In genomic region chr4:150402968-150403367, GRCh38 we compare ENCODE assay signal across 8 cellular contexts.
A peak's percentile ranks its signal among the peaks of the same experiment; 100 is the strongest.
DNase-seq lines count a peak whose midpoint lies in the region; ATAC-seq and TF ChIP-seq lines count a peak whose summit lies in the region.
"Had no signal": no experiment of that assay in that cellular context is flagged by ENCODE, and none has a peak within 500 bp of the region (broad histone marks: within the 10 kb centered on the region; RNA-seq: fewer than 3 reads in every experiment).

No MANE protein-coding gene starts in this region.

- no peaks in the 10 kb centered on the region for H3K27me3 ChIP-seq in spleen (replicated peaks in 1 of 7)
- no peaks in the 10 kb centered on the region for H3K27me3 ChIP-seq in CD4-positive, alpha-beta memory T cell (ENCODE audit: insufficient read depth, low read length)

- no peak for TF ChIP-seq CTCF in spleen (IDR thresholded peaks at IDR 0.05 in 8 of 11, conservative IDR thresholded peaks at IDR 0.05 in 3 of 11)

- no peak overlapping the region for H3K4me3 Mint-ChIP-seq in CD4-positive, alpha-beta memory T cell
- H3K4me3 Mint-ChIP-seq: activated naive CD8-positive, alpha-beta T cell treated with anti-CD3 and anti-CD28 coated beads, Interleukin-2, amount 10 ng/mL, durations not matched to agents 7 days and 5 days had no signal

- H3K9me3 ChIP-seq in spleen = no peaks in the 10 kb centered on the region
- H3K9me3 ChIP-seq in CD4-positive, alpha-beta memory T cell (ENCODE audit: control insufficient read depth in 1 of 2, low read length in 2 of 2) = no peaks in the 10 kb centered on the region

- no peaks in the 10 kb centered on the region for H3K27me3 Mint-ChIP-seq in CD4-positive, alpha-beta memory T cell
- H3K27me3 Mint-ChIP-seq: activated naive CD8-positive, alpha-beta T cell treated with anti-CD3 and anti-CD28 coated beads, Interleukin-2, amount 10 ng/mL, durations not matched to agents 7 days and 5 days had no signal

- no peaks in the 10 kb centered on the region for H3K4me1 Mint-ChIP-seq in CD4-positive, alpha-beta memory T cell
- H3K4me1 Mint-ChIP-seq: activated naive CD8-positive, alpha-beta T cell treated with anti-CD3 and anti-CD28 coated beads, Interleukin-2, amount 10 ng/mL, durations not matched to agents 7 days and 5 days had no signal

- POLR2A ChIA-PET in CD4-positive, alpha-beta memory T cell (lab: Charles Lee; ENCODE audit: partially characterized antibody) = no interaction called here

- peak; percentile 57 for DNase-seq in NCI-H2196 treated with DMSO at 0.1 percent for 48 hours (lab: John Stamatoyannopoulos, UW; ENCODE audit: unreplicated experiment)
- peak; percentile 31 for DNase-seq in glomerular visceral epithelial cell (ENCODE audit: extremely low spot score)
- DNase-seq in spleen = no peak
- DNase-seq in foreskin melanocyte = no peak
- DNase-seq in CD4-positive, alpha-beta memory T cell = no peak
- DNase-seq: activated naive CD8-positive, alpha-beta T cell treated with anti-CD3 and anti-CD28 coated beads, Interleukin-2, amount 10 ng/mL, durations not matched to agents 7 days and 5 days had no signal

- no peak overlapping the region for H3K4me3 ChIP-seq in spleen
- H3K4me3 ChIP-seq in CD4-positive, alpha-beta memory T cell (ENCODE audit: low read length in 2 of 2) = no peak overlapping the region

- intact Hi-C loops in spleen (cut with DNase I; ENCODE audit: low total_unique reads) = no loop called here
- intact Hi-C loops in CD4-positive, alpha-beta memory T cell (cut with micrococcal nuclease) = no loop called here

- H3K9me3 Mint-ChIP-seq in CD4-positive, alpha-beta memory T cell = peaks cover 0 to 2% (median 0%) of the 10 kb centered on the region in 8 donors
- H3K9me3 Mint-ChIP-seq: activated naive CD8-positive, alpha-beta T cell treated with anti-CD3 and anti-CD28 coated beads, Interleukin-2, amount 10 ng/mL, durations not matched to agents 7 days and 5 days had no signal

- ATAC-seq in GM18907 (IDR thresholded peaks at IDR 0.05; ENCODE audit: unreplicated experiment) (peak; percentile 80), HG02759 (IDR thresholded peaks at IDR 0.05; ENCODE audit: unreplicated experiment) (peak; percentile 82)

- peaks cover 24 to 49% of the 10 kb centered on the region in 2 donors for H3K36me3 Mint-ChIP-seq in CD4-positive, alpha-beta memory T cell

- H3K4me1 ChIP-seq in spleen = no peaks in the 10 kb centered on the region
- no peaks in the 10 kb centered on the region for H3K4me1 ChIP-seq in CD4-positive, alpha-beta memory T cell (ENCODE audit: insufficient read depth, low read length)

- TF ChIP-seq POLR2A in spleen (IDR thresholded peaks at IDR 0.05) = no peak

- CTCF ChIA-PET in CD4-positive, alpha-beta memory T cell (lab: Charles Lee; ENCODE audit: partially characterized antibody) = no interaction called here

- peaks cover 0 to 15% (median 0%) of the 10 kb centered on the region in 6 donors for H3K36me3 ChIP-seq in spleen
- no peaks in the 10 kb centered on the region for H3K36me3 ChIP-seq in CD4-positive, alpha-beta memory T cell (ENCODE audit: insufficient read depth, low read length)

- H3K27ac Mint-ChIP-seq in CD4-positive, alpha-beta memory T cell = no peak overlapping the region
- H3K27ac Mint-ChIP-seq: activated naive CD8-positive, alpha-beta T cell treated with anti-CD3 and anti-CD28 coated beads, Interleukin-2, amount 10 ng/mL, durations not matched to agents 7 days and 5 days had no signal

- no peak overlapping the region for H3K27ac ChIP-seq in spleen
- H3K27ac ChIP-seq in CD4-positive, alpha-beta memory T cell (ENCODE audit: low read depth, low read length) = no peak overlapping the region

- 30 to 59% (median 44%) methylated on average over 5 of the region's 5 CpGs for WGBS in spleen, 5 donors

Comparison
In these comparisons a context has a peak if more than half of its experiments do, and no peak if none do; other contexts are left out.
1. DNase-seq: peak in NCI-H2196 treated with DMSO at 0.1 percent for 48 hours (single experiment) and glomerular visceral epithelial cell (single experiment); none in spleen (single experiment), foreskin melanocyte (single experiment) and CD4-positive, alpha-beta memory T cell (0 of 5).